Comparison of ENCODE assay signal across 8 cellular contexts in the genomic region with DNA sequence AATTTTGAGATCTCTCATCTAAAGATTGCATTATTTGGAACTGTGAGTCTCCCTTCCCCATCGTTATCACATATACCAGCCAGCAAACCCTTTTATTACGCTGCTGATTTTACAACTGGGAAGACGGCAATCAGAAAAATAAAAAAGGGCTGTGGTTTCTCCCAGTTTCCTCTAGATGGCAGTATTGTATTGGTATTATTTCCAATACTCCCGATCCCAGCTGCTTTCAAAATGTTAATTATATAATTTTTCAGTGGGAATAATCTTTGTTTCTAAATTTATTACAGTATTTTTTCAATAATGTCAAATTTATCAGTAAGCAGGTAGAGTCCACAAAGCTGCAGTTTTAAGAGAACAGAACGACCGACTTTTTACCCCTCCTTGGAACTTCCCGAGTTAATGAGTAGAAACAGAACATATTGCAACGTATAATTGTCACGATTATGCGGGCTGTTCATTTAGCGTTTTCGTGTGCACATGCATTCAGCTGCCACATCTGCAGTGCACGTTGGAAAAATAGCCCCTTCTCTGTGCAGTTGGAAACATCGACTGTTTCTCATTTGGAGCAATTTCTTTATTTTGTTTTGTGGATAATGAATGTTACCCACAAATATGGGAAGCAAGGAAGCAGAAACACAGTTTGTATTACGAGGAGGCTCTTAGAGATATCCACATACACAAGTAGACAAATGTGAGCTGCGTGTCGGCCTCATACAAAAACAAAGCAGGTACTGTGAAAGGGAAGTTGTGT.
DNase-seq lines count a peak whose midpoint lies in the region; ATAC-seq and TF ChIP-seq lines count a peak whose summit lies in the region.

No MANE protein-coding gene starts in this region.

- peaks cover 18 to 30% of the 10 kb centered on the region in 2 experiments for H3K27me3 ChIP-seq in mesenchymal stem cell (ENCODE audit: control insufficient read depth in 1 of 2, insufficient read depth in 1 of 2, low read length in 2 of 2)

- TF ChIP-seq CTCF in cardiac fibroblast (IDR thresholded peaks at IDR 0.05; ENCODE audit: low read depth, low read length): peak; percentile 57

- peak; percentile 59 for DNase-seq in CD1c-positive myeloid dendritic cell (ENCODE audit: extremely low spot score)
- peak; percentile 9 for DNase-seq in GM19238 (ENCODE audit: insufficient read length, low spot score)
- DNase-seq in NCI-H526 treated with DMSO at 0.1 percent for 48 hours (lab: John Stamatoyannopoulos, UW): peak; percentile 25
- DNase-seq in cardiac fibroblast (ENCODE audit: low read depth in 2 of 2): peak; percentile 38 to 51
- peak; percentile 18 for DNase-seq in mesenchymal stem cell
- DNase-seq in activated gamma-delta T cell treated with Interleukin-2 at 50 U/mL for 16 hours: no peak
- DNase-seq in SHP77 treated with DMSO at 0.1 percent for 48 hours (lab: John Stamatoyannopoulos, UW): no peak

- no peak overlapping the region for H4K91ac ChIP-seq in mesenchymal stem cell (ENCODE audit: low read length)

- H2BK5ac ChIP-seq in mesenchymal stem cell (ENCODE audit: low read depth, low read length, poor library complexity, severe bottlenecking): no peak overlapping the region

- peaks cover 6% of the 10 kb centered on the region for H3K9me3 ChIP-seq in mesenchymal stem cell (ENCODE audit: control insufficient read depth, low read length)

- no peak overlapping the region for H3K4ac ChIP-seq in mesenchymal stem cell (ENCODE audit: low read depth in 1 of 2, low read length in 2 of 2)

- H3K4me1 ChIP-seq in mesenchymal stem cell (ENCODE audit: control insufficient read depth, insufficient read depth, low read depth, low read length): no peaks in the 10 kb centered on the region

- no peak overlapping the region for H2AK5ac ChIP-seq in mesenchymal stem cell (ENCODE audit: low read length, severe bottlenecking)

- no peak for ATAC-seq in GM21825 (IDR thresholded peaks at IDR 0.05; ENCODE audit: unreplicated experiment)

- H3K4me3 ChIP-seq in cardiac fibroblast (replicated peaks in 1 of 2; ENCODE audit: low read depth in 2 of 2, low read length in 2 of 2) (peak overlapping the region in 1 of 2 donors; percentile 43), mesenchymal stem cell (ENCODE audit: insufficient read depth in 1 of 2, low read depth in 1 of 2, low read length in 2 of 2) (peak overlapping the region in 1 of 2 experiments; percentile 76)

- H2BK12ac ChIP-seq in mesenchymal stem cell (ENCODE audit: low read length in 2 of 2): no peak overlapping the region

- no peak overlapping the region for H4K8ac ChIP-seq in mesenchymal stem cell (ENCODE audit: low read length)

- no peaks in the 10 kb centered on the region for H3K79me1 ChIP-seq in mesenchymal stem cell (replicated peaks; ENCODE audit: low read length, poor library complexity, severe bottlenecking)

- no peak overlapping the region for H2BK15ac ChIP-seq in mesenchymal stem cell (ENCODE audit: low read depth, poor library complexity, severe bottlenecking)

- no peak overlapping the region for H3K27ac ChIP-seq in mesenchymal stem cell (ENCODE audit: low read length, poor library complexity, severe bottlenecking)

- no peaks in the 10 kb centered on the region for H3K36me3 ChIP-seq in mesenchymal stem cell (ENCODE audit: control insufficient read depth in 1 of 2, insufficient read depth in 2 of 2, low read depth in 1 of 2, low read length in 2 of 2)

- H3K14ac ChIP-seq in mesenchymal stem cell (ENCODE audit: low read length in 2 of 2): no peak overlapping the region

- H3K9ac ChIP-seq in mesenchymal stem cell (ENCODE audit: low read length): peak overlapping the region; percentile 77

- no peak overlapping the region for H3K23ac ChIP-seq in mesenchymal stem cell (ENCODE audit: low read length in 2 of 2)

- no peak overlapping the region for H2BK120ac ChIP-seq in mesenchymal stem cell (ENCODE audit: low read depth, low read length)

- H3K4me2 ChIP-seq in mesenchymal stem cell (ENCODE audit: low read length, poor library complexity, severe bottlenecking): no peak overlapping the region

- no peak overlapping the region for H2AFZ ChIP-seq in mesenchymal stem cell (ENCODE audit: low read depth, low read length)

- no peak overlapping the region for H3K18ac ChIP-seq in mesenchymal stem cell (ENCODE audit: low read depth in 1 of 2, low read length in 2 of 2)

- 61% methylated on average over 14 of the region's 17 CpGs for WGBS in mesenchymal stem cell

Comparison
In these comparisons a context has a peak if more than half of its experiments do, and no peak if none do; other contexts are left out.
1. DNase-seq: peak in CD1c-positive myeloid dendritic cell (single experiment), GM19238 (single experiment), NCI-H526 treated with DMSO at 0.1 percent for 48 hours (single experiment), cardiac fibroblast (2 of 2) and mesenchymal stem cell (single experiment); none in activated gamma-delta T cell treated with Interleukin-2 at 50 U/mL for 16 hours (single experiment) and SHP77 treated with DMSO at 0.1 percent for 48 hours (single experiment).